In genomic region chr19:56476671-56477428, GRCh38 we compare ENCODE assay signal across 8 cellular contexts. TPM values are rescaled to one million over a fixed set of nuclear protein-coding genes. Genes with fewer than 3 reads are reported as not detected.
DNase-seq lines count a peak whose midpoint lies in the region; ATAC-seq and TF ChIP-seq lines count a peak whose summit lies in the region.

TSS of gene ZNF667 (minus strand) at chr19:56477345. CDS start at chr19:56462370, 14,975 bp downstream.

- H3K36me3 ChIP-seq in iPS-18a (ENCODE audit: control insufficient read depth, low read depth, low read length) (no peaks in the 10 kb centered on the region), spleen (peaks cover 0 to 29% (median 2%) of the 10 kb centered on the region in 6 donors)

- no peaks in the 10 kb centered on the region for H3K27me3 ChIP-seq in iPS-18a (ENCODE audit: control insufficient read depth, insufficient read depth, low read length)
- H3K27me3 ChIP-seq in spleen (replicated peaks in 1 of 7) = peaks cover 0 to 11% (median 0%) of the 10 kb centered on the region in 7 donors

- CTCF ChIA-PET in HEK293T (lab: Yijun Ruan, JAX) = no interaction called here

- peak in 9 of 14 donors; percentile 21 to 67 (median 33) for DNase-seq in C1 segment of cervical spinal cord (lab: John Stamatoyannopoulos, UW)
- DNase-seq in NCI-H526 (lab: John Stamatoyannopoulos, UW) = peak; percentile 4 to 54
- no peak for DNase-seq in astrocyte of the cerebellum (ENCODE audit: low read depth)
- peak; percentile 74 for DNase-seq in spleen
- DNase-seq in HEK293T (ENCODE audit: extremely low spot score) = no peak

- H3K4me1 ChIP-seq in iPS-18a (ENCODE audit: control insufficient read depth, low read depth, low read length) (no peaks in the 10 kb centered on the region), spleen (peaks cover 0 to 26% (median 10%) of the 10 kb centered on the region in 6 donors)

- H3K9me3 ChIP-seq in iPS-18a (ENCODE audit: control insufficient read depth, low read depth, low read length) (peaks cover 40% of the 10 kb centered on the region), spleen (peaks cover 0 to 99% (median 90%) of the 10 kb centered on the region in 8 donors)

- H3K9ac ChIP-seq in iPS-18a (ENCODE audit: low read length) = peak within 1 kb of the TSS; percentile 58

- no peak for TF ChIP-seq POLR2A in spleen (IDR thresholded peaks at IDR 0.05)

- POLR2A ChIA-PET in HEK293T (lab: Yijun Ruan, JAX) = no interaction called here

- in situ Hi-C loops in astrocyte of the cerebellum (cut with HindIII; ENCODE audit: low sequenced_read_pairs) = no loop called here

- H3K27ac ChIP-seq in iPS-18a (ENCODE audit: low read length) (no peak within 1 kb of the TSS), spleen (peak within 1 kb of the TSS; percentile 55 to 87 (median 82))

- 0 to 71% (median 3%) methylated on average over 14 to 69 of the region's 69 CpGs for WGBS in spleen, 5 donors

- H3K4me3 ChIP-seq in astrocyte of the cerebellum (ENCODE audit: low read depth, low read length) (peak within 1 kb of the TSS; percentile 80), iPS-18a (ENCODE audit: low read length) (peak within 1 kb of the TSS; percentile 74), spleen (peak within 1 kb of the TSS; percentile 52 to 87 (median 62))

- TF ChIP-seq CTCF in astrocyte of the cerebellum (IDR thresholded peaks at IDR 0.05; ENCODE audit: low read depth, low read length, missing control alignments) = no peak
- no peak for TF ChIP-seq CTCF in spleen (IDR thresholded peaks at IDR 0.05 in 8 of 11, conservative IDR thresholded peaks at IDR 0.05 in 3 of 11)

- ATAC-seq in GM18861 (IDR thresholded peaks at IDR 0.05; ENCODE audit: unreplicated experiment) = no peak
- ATAC-seq in HG03520 (IDR thresholded peaks at IDR 0.05; ENCODE audit: unreplicated experiment) = no peak

- intact Hi-C loops in spleen (cut with DNase I; ENCODE audit: low total_unique reads) = no loop called here

TF ChIP-seq in HEK293T, 16 proteins besides CTCF, POLR2A, EP300 and RAD21:
- no peak for TF ChIP-seq BHLHE40 (IDR thresholded peaks at IDR 0.05; ENCODE audit: borderline replicate concordance)
- no peak for TF ChIP-seq FOXK2 (IDR thresholded peaks at IDR 0.05)
- no peak for TF ChIP-seq FOXM1 (IDR thresholded peaks at IDR 0.05; ENCODE audit: borderline replicate concordance)
- TF ChIP-seq SP1 (IDR thresholded peaks at IDR 0.05) = no peak
- TF ChIP-seq PKNOX1 (IDR thresholded peaks at IDR 0.05) = no peak
- TF ChIP-seq SUZ12 (IDR thresholded peaks at IDR 0.05) = no peak
- no peak for TF ChIP-seq LEF1 (IDR thresholded peaks at IDR 0.05; ENCODE audit: borderline replicate concordance)
- no peak for TF ChIP-seq TARDBP (IDR thresholded peaks at IDR 0.05)
- TF ChIP-seq CTBP1 (IDR thresholded peaks at IDR 0.05; ENCODE audit: borderline replicate concordance) = no peak
TF ChIP-seq in HEK293T: peak in this region for 0.

RNA-seq across cellular contexts. Expression of gene ZNF667, which starts in this region (rescaled TPM):
- total RNA-seq in spleen = 1 to 10 TPM; 2.2 to 6.6 (median 3.3) TPM
- polyA plus RNA-seq in spleen = 1 to 10 TPM; 1.4 to 2.6 (median 1.9) TPM

Comparison
In these comparisons a context has a peak if more than half of its experiments do, and no peak if none do; other contexts are left out.
1. DNase-seq: peak in C1 segment of cervical spinal cord (9 of 14), NCI-H526 (2 of 2) and spleen (single experiment); none in astrocyte of the cerebellum (single experiment) and HEK293T (single experiment).
2. Peak in every context shown above with its lines, with median percentiles within 50 percentile points of each other: H3K4me3 ChIP-seq.